Comparison of ENCODE assay signal across 16 cellular contexts in the genomic region with DNA sequence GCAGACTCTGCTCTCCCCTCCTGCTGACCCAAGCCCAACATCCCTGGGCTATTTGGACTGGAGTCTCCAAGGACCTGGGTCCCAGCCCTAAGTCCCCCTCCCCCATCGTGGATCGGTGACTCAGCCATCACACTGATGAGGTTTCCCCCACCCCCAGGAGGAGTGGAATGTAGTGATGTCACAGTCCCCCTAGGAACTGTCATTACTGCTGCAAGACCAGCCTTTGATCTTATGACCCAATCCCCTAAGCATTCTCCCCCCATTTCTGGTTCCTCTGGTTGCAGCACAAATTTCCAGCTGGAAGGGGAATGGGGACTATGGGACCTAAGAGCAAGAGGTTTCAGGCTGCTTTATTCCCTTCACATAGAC.
A peak's percentile ranks its signal among the peaks of the same experiment; 100 is the strongest.
DNase-seq lines count a peak whose midpoint lies in the region; ATAC-seq, FAIRE-seq and TF ChIP-seq lines count a peak whose summit lies in the region.
"Had no signal": no experiment of that assay in that cellular context is flagged by ENCODE, and none has a peak within 500 bp of the region (broad histone marks: within the 10 kb centered on the region; RNA-seq: fewer than 3 reads in every experiment).

No MANE protein-coding gene starts in this region.

- ATAC-seq in lower lobe of right lung, result no peak

- no peak for FAIRE-seq in bronchial epithelial cell (lab: Jason Lieb, UNC)
- FAIRE-seq: D721Med had no signal

- intact Hi-C loops in Caco-2 (cut with micrococcal nuclease; ENCODE audit: unreplicated experiment), result no loop called here
- intact Hi-C loops in thyroid gland (cut with DNase I), result no loop called here
- intact Hi-C loops in lower lobe of right lung (cut with DNase I), result no loop called here

- no TSS peak for BruUV-seq in Caco-2 (replicated peaks; lab: Mats Ljungman, UMichigan)

- no peaks in the 10 kb centered on the region for H3K27me3 Mint-ChIP-seq in Caco-2 (ENCODE audit: insufficient read depth, unreplicated experiment)
- H3K27me3 Mint-ChIP-seq: activated naive CD8-positive, alpha-beta T cell treated with anti-CD3 and anti-CD28 coated beads for 36 hours had no signal

- peaks cover 25% of the 10 kb centered on the region for H3K4me1 ChIP-seq in Caco-2
- H3K4me1 ChIP-seq in thyroid gland, result no peaks in the 10 kb centered on the region
- H3K4me1 ChIP-seq in lower lobe of right lung, result no peaks in the 10 kb centered on the region

- H3K27ac Mint-ChIP-seq in Caco-2 (ENCODE audit: unreplicated experiment), result peak overlapping the region; percentile 97
- H3K27ac Mint-ChIP-seq: activated naive CD8-positive, alpha-beta T cell treated with anti-CD3 and anti-CD28 coated beads for 36 hours had no signal

- CTCF ChIA-PET in Caco-2 (lab: Charles Lee), result interaction anchor here (0.6 kb wide), 1 partner anchor 96 kb away, joined by 3 read pairs; no protein-coding TSS in a partner anchor

- H3K36me3 Mint-ChIP-seq in Caco-2 (ENCODE audit: insufficient read depth, unreplicated experiment), result peaks cover 7% of the 10 kb centered on the region
- H3K36me3 Mint-ChIP-seq: activated naive CD8-positive, alpha-beta T cell treated with anti-CD3 and anti-CD28 coated beads for 36 hours had no signal

- H3K4me3 ChIP-seq in Caco-2 (ENCODE audit: low read depth, low read length), result no peak overlapping the region
- H3K4me3 ChIP-seq in bronchial epithelial cell (ENCODE audit: low read depth, low read length), result no peak overlapping the region
- no peak overlapping the region for H3K4me3 ChIP-seq in thyroid gland (replicated peaks in 1 of 3)
- no peak overlapping the region for H3K4me3 ChIP-seq in lower lobe of right lung
- H3K4me3 ChIP-seq: dorsolateral prefrontal cortex, sigmoid colon had no signal

- DNase-seq in Caco-2, result peak; percentile 71 to 76
- DNase-seq in HK-2 (ENCODE audit: unreplicated experiment), result peak; percentile 22
- DNase-seq in bronchial epithelial cell (ENCODE audit: low read depth), result peak; percentile 54
- DNase-seq in mesenteric fat pad (ENCODE audit: low spot score), result peak; percentile 12
- DNase-seq in effector CD8-positive, alpha-beta T cell (lab: John Stamatoyannopoulos, UW), result no peak
- no peak for DNase-seq in thyroid gland
- no peak for DNase-seq in lower lobe of right lung
- no peak for DNase-seq in effector CD4-positive, alpha-beta T cell
- DNase-seq: activated CD4-positive, alpha-beta T cell treated with anti-CD3 and anti-CD28 coated beads for 4 hours; activated naive CD8-positive, alpha-beta T cell treated with anti-CD3 and anti-CD28 coated beads for 36 hours; dorsolateral prefrontal cortex; NCI-H1092 treated with DMSO at 0.1 percent for 48 hours; NCI-H526; sigmoid colon had no signal

- no peak for TF ChIP-seq POLR2A in thyroid gland (IDR thresholded peaks at IDR 0.05)

- POLR2A ChIA-PET in Caco-2 (lab: Charles Lee), result no interaction called here

- H3K27ac ChIP-seq in thyroid gland, result no peak overlapping the region
- H3K27ac ChIP-seq in lower lobe of right lung, result no peak overlapping the region
- H3K27ac ChIP-seq: dorsolateral prefrontal cortex, HL-60 had no signal

- no peaks in the 10 kb centered on the region for H3K36me3 ChIP-seq in Caco-2 (ENCODE audit: control insufficient read depth, insufficient read depth, low read length)
- no peaks in the 10 kb centered on the region for H3K36me3 ChIP-seq in bronchial epithelial cell (ENCODE audit: control insufficient read depth, insufficient read depth, low read length)
- no peaks in the 10 kb centered on the region for H3K36me3 ChIP-seq in thyroid gland
- no peaks in the 10 kb centered on the region for H3K36me3 ChIP-seq in lower lobe of right lung
- H3K36me3 ChIP-seq: sigmoid colon had no signal

- H3K9me3 ChIP-seq in Caco-2 (no peaks in the 10 kb centered on the region), thyroid gland (no peaks in the 10 kb centered on the region), lower lobe of right lung (no peaks in the 10 kb centered on the region)
- H3K9me3 ChIP-seq: sigmoid colon had no signal

- WGBS in thyroid gland, 2 donors, result 20 to 55% methylated on average over 1 to 2 of the region's 2 CpGs

- no peak overlapping the region for H3K4me3 Mint-ChIP-seq in Caco-2 (ENCODE audit: unreplicated experiment)
- H3K4me3 Mint-ChIP-seq: activated naive CD8-positive, alpha-beta T cell treated with anti-CD3 and anti-CD28 coated beads for 36 hours had no signal

- TF ChIP-seq CTCF in Caco-2 (IDR thresholded peaks at IDR 0.05; ENCODE audit: insufficient read depth in 1 of 2, low read depth in 1 of 2, low read length in 1 of 2, severe bottlenecking in 1 of 2, unreplicated experiment in 1 of 2), result no peak
- TF ChIP-seq CTCF in bronchial epithelial cell (IDR thresholded peaks at IDR 0.05; ENCODE audit: insufficient read depth, low read length, severe bottlenecking), result no peak
- TF ChIP-seq CTCF in thyroid gland (IDR thresholded peaks at IDR 0.05), result no peak
- no peak for TF ChIP-seq CTCF in lower lobe of right lung (IDR thresholded peaks at IDR 0.05)

- H3K27me3 ChIP-seq in Caco-2 (replicated peaks; ENCODE audit: control insufficient read depth, insufficient read depth, low read length), result no peaks in the 10 kb centered on the region
- H3K27me3 ChIP-seq in bronchial epithelial cell (ENCODE audit: control insufficient read depth, insufficient read depth, low read length), result peaks cover 5% of the 10 kb centered on the region
- no peaks in the 10 kb centered on the region for H3K27me3 ChIP-seq in thyroid gland
- H3K27me3 ChIP-seq in lower lobe of right lung (ENCODE audit: low read depth), result no peaks in the 10 kb centered on the region
- H3K27me3 ChIP-seq: sigmoid colon had no signal

- H3K4me1 Mint-ChIP-seq in Caco-2 (ENCODE audit: low read depth, unreplicated experiment), result peaks cover 29% of the 10 kb centered on the region

- no peaks in the 10 kb centered on the region for H3K9me3 Mint-ChIP-seq in Caco-2 (ENCODE audit: unreplicated experiment)
- H3K9me3 Mint-ChIP-seq: activated naive CD8-positive, alpha-beta T cell treated with anti-CD3 and anti-CD28 coated beads for 36 hours had no signal

Comparison
In these comparisons a context has a peak if more than half of its experiments do, and no peak if none do; other contexts are left out.
1. DNase-seq: peak in Caco-2 (2 of 2), HK-2 (single experiment), bronchial epithelial cell (single experiment) and mesenteric fat pad (single experiment); none in effector CD8-positive, alpha-beta T cell (single experiment), thyroid gland (0 of 2), lower lobe of right lung (single experiment) and effector CD4-positive, alpha-beta T cell (single experiment).